In genomic region chr7:36589391-36589790, GRCh38 we compare ENCODE assay signal across 30 cellular contexts.
"Had no signal": no experiment of that assay in that cellular context is flagged by ENCODE, and none has a peak within 500 bp of the region (broad histone marks: within the 10 kb centered on the region; RNA-seq: fewer than 3 reads in every experiment).

No MANE protein-coding gene starts in this region.

- ATAC-seq: heart left ventricle; left colon; right cardiac atrium; sciatic nerve; stimulated activated naive B cell treated with anti-CD40 and anti-IgM and Interleukin-4, amounts not matched to agents 10 μg/mL and 1 μg/mL and 100 μg/mL, for 72 hours; stimulated activated naive CD8-positive, alpha-beta T cell treated with anti-CD3 and anti-CD28 coated beads, Interleukin-15, Interleukin-2, amounts not matched to agents 100 U/mL and 50 U/mL, for 24 hours; upper lobe of right lung had no signal

- H3K4me3 Mint-ChIP-seq: immature natural killer cell; mesothelial cell of epicardium; naive B cell; nephron; neural crest cell; stimulated activated naive B cell treated with anti-CD40 and anti-IgM and Interleukin-4, amounts not matched to agents 10 μg/mL and 1 μg/mL and 100 μg/mL, for 72 hours had no signal

- H3K4me1 ChIP-seq: heart left ventricle, left ventricle myocardium inferior, stomach, testis, upper lobe of right lung, uterus had no signal

- H3K4me1 Mint-ChIP-seq: mesothelial cell of epicardium; naive B cell; nephron; neural crest cell; stimulated activated naive B cell treated with anti-CD40 and anti-IgM and Interleukin-4, amounts not matched to agents 10 μg/mL and 1 μg/mL and 100 μg/mL, for 72 hours had no signal

- H3K36me3 ChIP-seq: left ventricle myocardium inferior, ovary, tibial artery, upper lobe of right lung, uterus had no signal

- H3K9me3 ChIP-seq: heart left ventricle, left ventricle myocardium inferior, ovary, stomach, testis, tibial artery, upper lobe of right lung, uterus had no signal

- H3K4me3 ChIP-seq: heart left ventricle, left ventricle myocardium inferior, lung, ovary, skin epidermis, stomach, testis, tibial artery, upper lobe of right lung, uterus had no signal

- H3K27me3 Mint-ChIP-seq: progenitor cell of endocrine pancreas; stimulated activated naive B cell treated with anti-CD40 and anti-IgM and Interleukin-4, amounts not matched to agents 10 μg/mL and 1 μg/mL and 100 μg/mL, for 72 hours had no signal

- H3K27me3 ChIP-seq: ovary, stomach, testis, tibial artery, upper lobe of right lung, uterus had no signal

- H3K36me3 Mint-ChIP-seq: mesothelial cell of epicardium had no signal

- H3K27ac ChIP-seq: heart left ventricle, left ventricle myocardium inferior, ovary, skin epidermis, stomach, testis, tibial artery, upper lobe of right lung, uterus had no signal

- H3K9me3 Mint-ChIP-seq: immature natural killer cell had no signal

- DNase-seq: heart left ventricle; hypothalamus; immature natural killer cell; kidney; left colon; left ventricle myocardium inferior; mesendoderm; naive B cell; ovary; retina; right cardiac atrium; stimulated activated CD4-positive, alpha-beta T cell treated with anti-CD3 and anti-CD28 coated beads, Interleukin-12 subunit alpha, Interleukin-12 subunit beta, amount 100 ng/mL, for 4 hours; stimulated activated CD4-positive, alpha-beta T cell treated with anti-CD3 and anti-CD28 coated beads, Interleukin-15, amount 100 ng/mL, for 24 hours; stimulated activated CD4-positive, alpha-beta T cell treated with anti-CD3 and anti-CD28 coated beads, Interleukin-2, amount 100 ng/mL, for 24 hours; stimulated activated CD4-positive, alpha-beta T cell treated with anti-CD3 and anti-CD28 coated beads, Interleukin-4, amount 100 ng/mL, for 1 hour; stimulated activated naive B cell treated with anti-CD40 and anti-IgM and Interleukin-4, amounts not matched to agents 10 μg/mL and 1 μg/mL and 100 μg/mL, for 72 hours; stimulated activated naive CD8-positive, alpha-beta T cell treated with anti-CD3 and anti-CD28 coated beads, Interleukin-15, Interleukin-2, amounts not matched to agents 100 U/mL and 50 U/mL, for 24 hours; stomach; testis; tibial artery; trophoblast cell; upper lobe of right lung; uterus had no signal

- H3K27ac Mint-ChIP-seq: mesothelial cell of epicardium; nephron; progenitor cell of endocrine pancreas; stimulated activated naive B cell treated with anti-CD40 and anti-IgM and Interleukin-4, amounts not matched to agents 10 μg/mL and 1 μg/mL and 100 μg/mL, for 72 hours had no signal
